ENCODE assay signal across 1 cellular context in the genomic region with DNA sequence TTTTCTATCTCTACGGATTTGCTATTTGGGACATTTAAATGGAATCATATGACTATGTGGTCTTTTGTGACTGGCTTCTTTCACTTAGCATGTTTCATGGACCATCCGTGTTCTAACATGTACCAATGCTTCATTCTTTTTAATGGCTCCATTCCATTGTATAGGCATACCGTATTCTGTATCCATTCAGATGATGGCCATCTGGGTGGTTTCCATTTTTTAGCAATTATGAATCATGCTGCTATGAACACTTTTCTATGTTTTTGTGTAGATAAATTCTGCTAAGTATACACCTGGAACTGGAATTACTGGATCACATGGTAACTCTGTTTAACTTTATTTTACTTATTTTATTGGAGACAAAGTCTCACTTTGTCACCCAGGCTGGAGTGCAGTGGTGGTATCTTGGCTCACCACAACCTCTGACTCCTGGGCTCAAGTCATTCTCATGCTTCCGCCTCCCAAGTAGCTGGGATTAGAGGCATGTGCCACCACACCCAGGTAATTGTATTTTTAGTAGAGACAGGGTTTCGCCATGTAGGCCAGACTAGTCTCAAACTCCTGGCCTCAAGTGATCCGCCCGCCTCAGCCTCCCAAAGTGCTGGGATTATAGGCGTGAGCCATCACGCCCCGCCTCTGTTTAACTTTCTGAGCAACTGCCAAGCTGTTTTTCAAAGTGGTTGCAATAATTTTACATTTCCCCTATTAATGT.
TF ChIP-seq lines count a peak whose summit lies in the region.

No MANE protein-coding gene starts in this region.

TF ChIP-seq in WTC11, 78 proteins besides CTCF, POLR2A, EP300 and RAD21:
- TF ChIP-seq FOXK1 (CRISPR knock-in tag; IDR thresholded peaks at IDR 0.05) (no peak), CBFB (CRISPR knock-in tag; IDR thresholded peaks at IDR 0.05; ENCODE audit: low read depth) (no peak), ZNF219 (CRISPR knock-in tag; IDR thresholded peaks at IDR 0.05; ENCODE audit: borderline replicate concordance) (no peak), NFE2L1 (CRISPR knock-in tag; IDR thresholded peaks at IDR 0.05) (no peak)
- TF ChIP-seq, protein P1, sequence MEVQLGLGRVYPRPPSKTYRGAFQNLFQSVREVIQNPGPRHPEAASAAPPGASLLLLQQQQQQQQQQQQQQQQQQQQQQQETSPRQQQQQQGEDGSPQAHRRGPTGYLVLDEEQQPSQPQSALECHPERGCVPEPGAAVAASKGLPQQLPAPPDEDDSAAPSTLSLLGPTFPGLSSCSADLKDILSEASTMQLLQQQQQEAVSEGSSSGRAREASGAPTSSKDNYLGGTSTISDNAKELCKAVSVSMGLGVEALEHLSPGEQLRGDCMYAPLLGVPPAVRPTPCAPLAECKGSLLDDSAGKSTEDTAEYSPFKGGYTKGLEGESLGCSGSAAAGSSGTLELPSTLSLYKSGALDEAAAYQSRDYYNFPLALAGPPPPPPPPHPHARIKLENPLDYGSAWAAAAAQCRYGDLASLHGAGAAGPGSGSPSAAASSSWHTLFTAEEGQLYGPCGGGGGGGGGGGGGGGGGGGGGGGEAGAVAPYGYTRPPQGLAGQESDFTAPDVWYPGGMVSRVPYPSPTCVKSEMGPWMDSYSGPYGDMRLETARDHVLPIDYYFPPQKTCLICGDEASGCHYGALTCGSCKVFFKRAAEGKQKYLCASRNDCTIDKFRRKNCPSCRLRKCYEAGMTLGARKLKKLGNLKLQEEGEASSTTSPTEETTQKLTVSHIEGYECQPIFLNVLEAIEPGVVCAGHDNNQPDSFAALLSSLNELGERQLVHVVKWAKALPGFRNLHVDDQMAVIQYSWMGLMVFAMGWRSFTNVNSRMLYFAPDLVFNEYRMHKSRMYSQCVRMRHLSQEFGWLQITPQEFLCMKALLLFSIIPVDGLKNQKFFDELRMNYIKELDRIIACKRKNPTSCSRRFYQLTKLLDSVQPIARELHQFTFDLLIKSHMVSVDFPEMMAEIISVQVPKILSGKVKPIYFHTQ (CRISPR knock-in tag; IDR thresholded peaks at IDR 0.05) = no peak
- TF ChIP-seq, protein P2, sequence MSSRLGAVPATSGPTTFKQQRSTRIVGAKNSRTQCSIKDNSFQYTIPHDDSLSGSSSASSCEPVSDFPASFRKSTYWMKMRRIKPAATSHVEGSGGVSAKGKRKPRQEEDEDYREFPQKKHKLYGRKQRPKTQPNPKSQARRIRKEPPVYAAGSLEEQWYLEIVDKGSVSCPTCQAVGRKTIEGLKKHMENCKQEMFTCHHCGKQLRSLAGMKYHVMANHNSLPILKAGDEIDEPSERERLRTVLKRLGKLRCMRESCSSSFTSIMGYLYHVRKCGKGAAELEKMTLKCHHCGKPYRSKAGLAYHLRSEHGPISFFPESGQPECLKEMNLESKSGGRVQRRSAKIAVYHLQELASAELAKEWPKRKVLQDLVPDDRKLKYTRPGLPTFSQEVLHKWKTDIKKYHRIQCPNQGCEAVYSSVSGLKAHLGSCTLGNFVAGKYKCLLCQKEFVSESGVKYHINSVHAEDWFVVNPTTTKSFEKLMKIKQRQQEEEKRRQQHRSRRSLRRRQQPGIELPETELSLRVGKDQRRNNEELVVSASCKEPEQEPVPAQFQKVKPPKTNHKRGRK (CRISPR knock-in tag; IDR thresholded peaks at IDR 0.05; ENCODE audit: borderline replicate concordance) = no peak
- TF ChIP-seq, protein P3, sequence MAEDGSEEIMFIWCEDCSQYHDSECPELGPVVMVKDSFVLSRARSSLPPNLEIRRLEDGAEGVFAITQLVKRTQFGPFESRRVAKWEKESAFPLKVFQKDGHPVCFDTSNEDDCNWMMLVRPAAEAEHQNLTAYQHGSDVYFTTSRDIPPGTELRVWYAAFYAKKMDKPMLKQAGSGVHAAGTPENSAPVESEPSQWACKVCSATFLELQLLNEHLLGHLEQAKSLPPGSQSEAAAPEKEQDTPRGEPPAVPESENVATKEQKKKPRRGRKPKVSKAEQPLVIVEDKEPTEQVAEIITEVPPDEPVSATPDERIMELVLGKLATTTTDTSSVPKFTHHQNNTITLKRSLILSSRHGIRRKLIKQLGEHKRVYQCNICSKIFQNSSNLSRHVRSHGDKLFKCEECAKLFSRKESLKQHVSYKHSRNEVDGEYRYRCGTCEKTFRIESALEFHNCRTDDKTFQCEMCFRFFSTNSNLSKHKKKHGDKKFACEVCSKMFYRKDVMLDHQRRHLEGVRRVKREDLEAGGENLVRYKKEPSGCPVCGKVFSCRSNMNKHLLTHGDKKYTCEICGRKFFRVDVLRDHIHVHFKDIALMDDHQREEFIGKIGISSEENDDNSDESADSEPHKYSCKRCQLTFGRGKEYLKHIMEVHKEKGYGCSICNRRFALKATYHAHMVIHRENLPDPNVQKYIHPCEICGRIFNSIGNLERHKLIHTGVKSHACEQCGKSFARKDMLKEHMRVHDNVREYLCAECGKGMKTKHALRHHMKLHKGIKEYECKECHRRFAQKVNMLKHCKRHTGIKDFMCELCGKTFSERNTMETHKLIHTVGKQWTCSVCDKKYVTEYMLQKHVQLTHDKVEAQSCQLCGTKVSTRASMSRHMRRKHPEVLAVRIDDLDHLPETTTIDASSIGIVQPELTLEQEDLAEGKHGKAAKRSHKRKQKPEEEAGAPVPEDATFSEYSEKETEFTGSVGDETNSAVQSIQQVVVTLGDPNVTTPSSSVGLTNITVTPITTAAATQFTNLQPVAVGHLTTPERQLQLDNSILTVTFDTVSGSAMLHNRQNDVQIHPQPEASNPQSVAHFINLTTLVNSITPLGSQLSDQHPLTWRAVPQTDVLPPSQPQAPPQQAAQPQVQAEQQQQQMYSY (CRISPR knock-in tag; IDR thresholded peaks at IDR 0.05) = no peak
- TF ChIP-seq, protein P4, sequence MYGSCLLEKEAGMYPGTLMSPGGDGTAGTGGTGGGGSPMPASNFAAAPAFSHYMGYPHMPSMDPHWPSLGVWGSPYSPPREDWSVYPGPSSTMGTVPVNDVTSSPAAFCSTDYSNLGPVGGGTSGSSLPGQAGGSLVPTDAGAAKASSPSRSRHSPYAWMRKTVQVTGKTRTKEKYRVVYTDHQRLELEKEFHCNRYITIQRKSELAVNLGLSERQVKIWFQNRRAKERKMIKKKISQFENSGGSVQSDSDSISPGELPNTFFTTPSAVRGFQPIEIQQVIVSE (CRISPR knock-in tag; IDR thresholded peaks at IDR 0.05; ENCODE audit: borderline replicate concordance) = no peak
